ENCODE assay signal across 23 cellular contexts in the genomic region with DNA sequence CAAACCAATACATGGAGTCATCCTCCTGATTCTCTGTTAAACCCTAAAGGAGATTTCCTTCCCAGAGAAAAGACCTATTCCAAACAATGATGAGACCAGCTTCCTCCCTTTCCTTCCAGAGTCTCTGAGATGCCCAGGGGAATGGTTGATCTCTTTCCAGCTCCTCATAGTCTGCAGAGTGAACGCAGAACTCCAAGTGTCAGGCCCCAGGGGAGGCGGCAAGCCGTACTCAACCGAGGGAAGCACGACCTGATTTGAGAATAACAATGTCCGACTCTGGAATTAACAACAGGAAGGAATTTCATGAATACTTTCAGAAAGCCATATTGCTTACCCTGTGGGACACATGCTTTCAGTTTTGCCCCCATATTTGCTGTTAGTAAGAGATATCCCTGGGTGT.
"Had no signal": no experiment of that assay in that cellular context is flagged by ENCODE, and none has a peak within 500 bp of the region (broad histone marks: within the 10 kb centered on the region; RNA-seq: fewer than 3 reads in every experiment).

No MANE protein-coding gene starts in this region.

- DNase-seq: activated CD4-positive, alpha-beta memory T cell treated with anti-CD3 and anti-CD28 coated beads for 36 hours; activated CD4-positive, alpha-beta T cell treated with anti-CD3 and anti-CD28 coated beads, Interleukin-2, amount 10 ng/mL, durations not matched to agents 7 days and 5 days; activated CD4-positive, CD25-positive, alpha-beta regulatory T cell; activated CD8-positive, alpha-beta memory T cell treated with anti-CD3 and anti-CD28 coated beads for 24 hours; activated effector memory CD4-positive, alpha-beta T cell treated with anti-CD3 and anti-CD28 coated beads, Interleukin-2, amount 50 U/mL, for 16 hours; activated naive CD4-positive, alpha-beta T cell treated with anti-CD3 and anti-CD28 coated beads for 36 hours; activated T-cell treated with anti-CD3 and anti-CD28 coated beads, Interleukin-2, amount 50 U/mL, for 4 hours; amygdala; IMR-90; Kasumi-1; KBM-7; NCI-H1048; NCI-H1930; NCI-H2107; NCI-H345; NCI-H510A; NCI-H526 treated with DMSO at 0.1 percent for 48 hours; NCI-H82; RPMI8226; SHP77; T-helper 17 cell; T-helper 9 cell had no signal

- ATAC-seq: activated T-cell treated with anti-CD3 and anti-CD28 coated beads, Interleukin-2, amount 50 U/mL, for 4 hours; Panc1; T-helper 17 cell had no signal
